Comparison of ENCODE assay signal across 20 cellular contexts in genomic region chr9:16085167-16085718, GRCh38.
DNase-seq lines count a peak whose midpoint lies in the region; ATAC-seq and TF ChIP-seq lines count a peak whose summit lies in the region.
"Had no signal": no experiment of that assay in that cellular context is flagged by ENCODE, and none has a peak within 500 bp of the region (broad histone marks: within the 10 kb centered on the region; RNA-seq: fewer than 3 reads in every experiment).

No MANE protein-coding gene starts in this region.

- H3K36me3 ChIP-seq in aorta (ENCODE audit: control insufficient read depth in 1 of 2, insufficient read depth in 2 of 2, low read length in 1 of 2) (no peaks in the 10 kb centered on the region), MG63 (no peaks in the 10 kb centered on the region)

- ATAC-seq in Right ventricle myocardium superior (ENCODE audit: poor library complexity) (peak; percentile 29), left ventricle myocardium superior (no peak), omental fat pad (ENCODE audit: low FRiP score) (peak; percentile 98), aorta (ENCODE audit: low FRiP score) (peak; percentile 78), GM21576 (IDR thresholded peaks at IDR 0.05; ENCODE audit: unreplicated experiment) (no peak)
- ATAC-seq: GM23338, PC-3 had no signal

- WGBS in aorta, 2 donors: 76 to 81% methylated on average over 5 of the region's 5 CpGs

- H3K9me3 ChIP-seq in aorta (ENCODE audit: control insufficient read depth, low read length) (peaks cover 3% of the 10 kb centered on the region), MG63 (peaks cover 33% of the 10 kb centered on the region)

- H3K27ac ChIP-seq in aorta (ENCODE audit: low read depth in 1 of 2, low read length in 2 of 2): no peak overlapping the region
- H3K27ac ChIP-seq: KMS-11 had no signal

- DNase-seq in Right ventricle myocardium superior (no peak), left ventricle myocardium superior (no peak), fibroblast of the aortic adventitia (ENCODE audit: low read depth) (peak; percentile 60), omental fat pad (ENCODE audit: low spot score) (no peak), aorta (peak in 1 of 2 donors; percentile 59), MG63 (no peak)
- no peak for DNase-seq in activated T-cell treated with anti-CD3 and anti-CD28 coated beads, Interleukin-2, amount 50 U/mL, for 1 hour
- DNase-seq: 8988T, DMS 273 treated with DMSO at 0.1 percent for 48 hours, DND-41, HCEC 1CT, NCI-H1436, NCI-H1930, NCI-H345, NCI-H524 treated with DMSO at 0.1 percent for 48 hours, PC-3, RPMI8226 had no signal

- TF ChIP-seq CTCF in fibroblast of the aortic adventitia (IDR thresholded peaks at IDR 0.05; ENCODE audit: insufficient read depth, low read length): no peak
- no peak for TF ChIP-seq CTCF in omental fat pad (IDR thresholded peaks at IDR 0.05)

- no peak overlapping the region for H3K4me3 ChIP-seq in fibroblast of the aortic adventitia (ENCODE audit: low read depth, low read length)
- no peak overlapping the region for H3K4me3 ChIP-seq in aorta (ENCODE audit: low read length in 2 of 2)
- H3K4me3 ChIP-seq in MG63: no peak overlapping the region
- H3K4me3 ChIP-seq: GM23338 had no signal

- intact Hi-C loops in Right ventricle myocardium superior (cut with DNase I) (no loop called here), left ventricle myocardium superior (cut with micrococcal nuclease) (no loop called here), aorta (cut with DNase I) (no loop called here)

- no peaks in the 10 kb centered on the region for H3K4me1 ChIP-seq in aorta (ENCODE audit: control insufficient read depth in 1 of 2, insufficient read depth in 2 of 2, low read length in 2 of 2)

- no peaks in the 10 kb centered on the region for H3K27me3 ChIP-seq in aorta (ENCODE audit: control insufficient read depth in 1 of 2, insufficient read depth in 2 of 2, low read length in 1 of 2)
- peaks cover 15% of the 10 kb centered on the region for H3K27me3 ChIP-seq in MG63

Comparison
In these comparisons a context has a peak if more than half of its experiments do, and no peak if none do; other contexts are left out.
1. ATAC-seq: peak in Right ventricle myocardium superior (single experiment), omental fat pad (single experiment) and aorta (single experiment); none in left ventricle myocardium superior (single experiment) and GM21576 (single experiment).